In genomic region chr10:86139066-86139657, GRCh38 we compare ENCODE assay signal across 9 cellular contexts.
A peak's percentile ranks its signal among the peaks of the same experiment; 100 is the strongest.
DNase-seq lines count a peak whose midpoint lies in the region; ATAC-seq and TF ChIP-seq lines count a peak whose summit lies in the region.
"Had no signal": no experiment of that assay in that cellular context is flagged by ENCODE, and none has a peak within 500 bp of the region (broad histone marks: within the 10 kb centered on the region; RNA-seq: fewer than 3 reads in every experiment).

No MANE protein-coding gene starts in this region.

- no peaks in the 10 kb centered on the region for H3K27me3 ChIP-seq in GM23338 (ENCODE audit: insufficient read depth)
- H3K27me3 ChIP-seq: right lobe of liver had no signal

- no peak overlapping the region for H3K4me3 ChIP-seq in GM23338
- H3K4me3 ChIP-seq: right lobe of liver had no signal

- no peaks in the 10 kb centered on the region for H3K9me2 ChIP-seq in GM23338 (ENCODE audit: insufficient read depth)

- no peak overlapping the region for H3K4me2 ChIP-seq in GM23338

- H3K4me1 Mint-ChIP-seq in GM23338 (no peaks in the 10 kb centered on the region; the same call in 2 of the 3 replicates), mesothelial cell of epicardium (no peaks in the 10 kb centered on the region)
- H3K4me1 Mint-ChIP-seq in activated CD4-positive, alpha-beta T cell treated with anti-CD3 and anti-CD28 coated beads, Interleukin-2, amount 10 ng/mL, durations not matched to agents 7 days and 5 days = no peaks in the 10 kb centered on the region

- TF ChIP-seq CTCF in C4-2B (conservative IDR thresholded peaks at IDR 0.05) = peak; percentile 72
- peak; percentile 52 to 75 for TF ChIP-seq CTCF in GM23338 (conservative IDR thresholded peaks at IDR 0.05; ENCODE audit: low read depth in 2 of 2)
- peak; percentile 66 for TF ChIP-seq CTCF in mesothelial cell of epicardium (IDR thresholded peaks at IDR 0.05; ENCODE audit: unreplicated experiment)

- H2AFZ ChIP-seq in GM23338 = no peak overlapping the region

- H3K79me2 ChIP-seq in GM23338 (replicated peaks; ENCODE audit: insufficient read depth) = no peaks in the 10 kb centered on the region

- H3K4me3 Mint-ChIP-seq in GM23338 (no peak overlapping the region), mesothelial cell of epicardium (no peak overlapping the region)
- H3K4me3 Mint-ChIP-seq in activated CD4-positive, alpha-beta T cell treated with anti-CD3 and anti-CD28 coated beads, Interleukin-2, amount 10 ng/mL, durations not matched to agents 7 days and 5 days = no peak overlapping the region

- no peaks in the 10 kb centered on the region for H3K4me1 ChIP-seq in GM23338 (ENCODE audit: insufficient read depth)
- H3K4me1 ChIP-seq: right lobe of liver had no signal

- no peaks in the 10 kb centered on the region for H3K36me3 ChIP-seq in GM23338 (ENCODE audit: insufficient read depth)
- H3K36me3 ChIP-seq: right lobe of liver had no signal

- no peaks in the 10 kb centered on the region for H4K20me1 ChIP-seq in GM23338 (replicated peaks; ENCODE audit: insufficient read depth)

- POLR2A ChIA-PET in activated CD4-positive, alpha-beta T cell treated with anti-CD3 and anti-CD28 coated beads, Interleukin-2, amount 10 ng/mL, durations not matched to agents 7 days and 5 days (lab: Charles Lee) = no interaction called here

- H3K27me3 Mint-ChIP-seq in GM23338 (ENCODE audit: insufficient read depth, low read depth, poor library complexity) (no peaks in the 10 kb centered on the region), mesothelial cell of epicardium (ENCODE audit: low read depth) (peaks cover 19% of the 10 kb centered on the region)
- H3K27me3 Mint-ChIP-seq in activated CD4-positive, alpha-beta T cell treated with anti-CD3 and anti-CD28 coated beads, Interleukin-2, amount 10 ng/mL, durations not matched to agents 7 days and 5 days = no peaks in the 10 kb centered on the region

- no peak overlapping the region for H3K27ac Mint-ChIP-seq in GM23338
- no peak overlapping the region for H3K27ac Mint-ChIP-seq in activated CD4-positive, alpha-beta T cell treated with anti-CD3 and anti-CD28 coated beads, Interleukin-2, amount 10 ng/mL, durations not matched to agents 7 days and 5 days
- H3K27ac Mint-ChIP-seq in mesothelial cell of epicardium = no peak overlapping the region

- DNase-seq in GM23338 (ENCODE audit: low spot score) (peak; percentile 64), mesothelial cell of epicardium (ENCODE audit: low spot score in 2 of 2, unreplicated experiment in 2 of 2) (peak in 1 of 2 experiments; percentile 61), GF-D8 (lab: John Stamatoyannopoulos, UW) (no peak)
- peak; percentile 17 for DNase-seq in activated CD4-positive, alpha-beta T cell treated with anti-CD3 and anti-CD28 coated beads, Interleukin-2, amount 10 ng/mL, durations not matched to agents 7 days and 5 days
- DNase-seq in effector CD8-positive, alpha-beta T cell (lab: John Stamatoyannopoulos, UW) = no peak
- DNase-seq: right lobe of liver had no signal

- H3K36me3 Mint-ChIP-seq in GM23338 (ENCODE audit: low read depth) = no peaks in the 10 kb centered on the region; the same call in 2 of the 3 replicates
- H3K36me3 Mint-ChIP-seq in activated CD4-positive, alpha-beta T cell treated with anti-CD3 and anti-CD28 coated beads, Interleukin-2, amount 10 ng/mL, durations not matched to agents 7 days and 5 days (ENCODE audit: low read depth) = no peaks in the 10 kb centered on the region
- H3K36me3 Mint-ChIP-seq in mesothelial cell of epicardium = no peaks in the 10 kb centered on the region

- H3K27ac ChIP-seq in C4-2B (no peak overlapping the region), GM23338 (ENCODE audit: low read depth) (no peak overlapping the region)
- H3K27ac ChIP-seq: right lobe of liver had no signal

- no peaks in the 10 kb centered on the region for H3F3A ChIP-seq in GM23338 (replicated peaks; ENCODE audit: low read depth)

- ATAC-seq in GM23338 (peak; percentile 66), GM19324 (IDR thresholded peaks at IDR 0.05; ENCODE audit: low FRiP score, unreplicated experiment) (no peak), GM18867 (IDR thresholded peaks at IDR 0.05; ENCODE audit: unreplicated experiment) (no peak)

- H3K9me3 Mint-ChIP-seq in GM23338 (peaks cover 53% of the 10 kb centered on the region), mesothelial cell of epicardium (no peaks in the 10 kb centered on the region)
- H3K9me3 Mint-ChIP-seq in activated CD4-positive, alpha-beta T cell treated with anti-CD3 and anti-CD28 coated beads, Interleukin-2, amount 10 ng/mL, durations not matched to agents 7 days and 5 days = no peaks in the 10 kb centered on the region

- CTCF ChIA-PET in activated CD4-positive, alpha-beta T cell treated with anti-CD3 and anti-CD28 coated beads, Interleukin-2, amount 10 ng/mL, durations not matched to agents 7 days and 5 days (lab: Charles Lee) = interaction anchor here (1.4 kb wide), 1 partner anchor 12 kb away, joined by 5 read pairs; no protein-coding TSS in a partner anchor

TF ChIP-seq in GM23338, 12 proteins besides CTCF, POLR2A, EP300 and RAD21:
- TF ChIP-seq EZH2phosphoT487 (IDR thresholded peaks at IDR 0.05; ENCODE audit: unreplicated experiment) = no peak
- no peak for TF ChIP-seq STAT1 (IDR thresholded peaks at IDR 0.05; ENCODE audit: unreplicated experiment)
- TF ChIP-seq JUNB (IDR thresholded peaks at IDR 0.05; ENCODE audit: unreplicated experiment) = no peak
- TF ChIP-seq ZNF114 (CRISPR knock-in tag; IDR thresholded peaks at IDR 0.05) = no peak

Comparison
In these comparisons a context has a peak if more than half of its experiments do, and no peak if none do; other contexts are left out.
1. DNase-seq: peak in GM23338 (single experiment) and activated CD4-positive, alpha-beta T cell treated with anti-CD3 and anti-CD28 coated beads, Interleukin-2, amount 10 ng/mL, durations not matched to agents 7 days and 5 days (single experiment); none in effector CD8-positive, alpha-beta T cell (single experiment) and GF-D8 (single experiment).
2. Peak in every context shown above with its lines, with median percentiles within 50 percentile points of each other: CTCF ChIP-seq.